24 cellular contexts compared by ENCODE assay signal in genomic region chr9:109276469-109277440, GRCh38. TPM values are rescaled to one million over a fixed set of nuclear protein-coding genes. Genes with fewer than 3 reads are reported as not detected.
A peak's percentile ranks its signal among the peaks of the same experiment; 100 is the strongest.
DNase-seq lines count a peak whose midpoint lies in the region; ATAC-seq, FAIRE-seq and TF ChIP-seq lines count a peak whose summit lies in the region.
"Had no signal": no experiment of that assay in that cellular context is flagged by ENCODE, and none has a peak within 500 bp of the region (broad histone marks: within the 10 kb centered on the region; RNA-seq: fewer than 3 reads in every experiment).

No MANE protein-coding gene starts in this region.

- H3K4me2 ChIP-seq in HepG2 (ENCODE audit: low read depth, low read length) (peak overlapping the region; percentile 64), GM23248 (ENCODE audit: unreplicated experiment) (no peak overlapping the region)
- H3K4me2 ChIP-seq: GM23338 had no signal

- no peaks in the 10 kb centered on the region for H3K4me1 Mint-ChIP-seq in activated CD4-positive, alpha-beta T cell treated with anti-CD3 and anti-CD28 coated beads, Interleukin-2, amount 10 ng/mL, durations not matched to agents 24 days and 14 days
- H3K4me1 Mint-ChIP-seq in activated CD4-positive, alpha-beta T cell treated with anti-CD3 and anti-CD28 coated beads for 36 hours: no peaks in the 10 kb centered on the region
- H3K4me1 Mint-ChIP-seq: CD4-positive, CD25-positive, alpha-beta regulatory T cell had no signal

- H3K4me3 ChIP-seq in WERI-Rb-1 (ENCODE audit: low read depth, low read length): no peak overlapping the region
- peak overlapping the region in 1 of 3 experiments; percentile 36; a peak in 1 of 6 replicates for H3K4me3 ChIP-seq in HepG2 (replicated peaks in 1 of 3; ENCODE audit: insufficient read depth in 1 of 3, low read depth in 2 of 3, low read length in 3 of 3)
- no peak overlapping the region for H3K4me3 ChIP-seq in transverse colon
- H3K4me3 ChIP-seq in GM23248: no peak overlapping the region
- H3K4me3 ChIP-seq: GM12878, GM23338, SJSA1 had no signal

- H3K36me3 ChIP-seq in WERI-Rb-1 (no peaks in the 10 kb centered on the region; the same call in 1 of the 2 replicates), HepG2 (replicated peaks in 1 of 2; ENCODE audit: control insufficient read depth in 1 of 2, insufficient read depth in 2 of 2, low read length in 2 of 2) (peaks cover 0 to 2% of the 10 kb centered on the region in 2 experiments; a peak in 1 of 5 replicates), transverse colon (no peaks in the 10 kb centered on the region), GM23248 (ENCODE audit: low read depth) (no peaks in the 10 kb centered on the region)
- H3K36me3 ChIP-seq: BE2C, SJSA1 had no signal

- no peak for TF ChIP-seq CTCF in WERI-Rb-1 (IDR thresholded peaks at IDR 0.05; ENCODE audit: low read depth, low read length)
- no peak for TF ChIP-seq CTCF in HepG2 (CRISPR knock-in tag; IDR thresholded peaks at IDR 0.05)
- TF ChIP-seq CTCF in transverse colon (IDR thresholded peaks at IDR 0.05): no peak

- no peaks in the 10 kb centered on the region for H3K79me2 ChIP-seq in HepG2 (ENCODE audit: insufficient read depth, low read length)
- no peaks in the 10 kb centered on the region for H3K79me2 ChIP-seq in GM23248 (ENCODE audit: insufficient read depth)

- WGBS in HepG2 (ENCODE audit: low lambda C conversion rate): 70% methylated on average over 11 of the region's 13 CpGs
- WGBS in transverse colon (ENCODE audit: low coverage in 1 of 2), 2 donors: 85% methylated on average over 13 of the region's 13 CpGs; no CpG with 5 or more reads in 1 of the 2 donors
- 78 to 83% methylated on average over 13 of the region's 13 CpGs for WGBS in GM23248 (ENCODE audit: low coverage in 1 of 2, low lambda C conversion rate in 2 of 2, missing lambda C conversion rate in 2 of 2), 2 experiments

- H3K9me3 ChIP-seq in WERI-Rb-1 (ENCODE audit: severe bottlenecking) (peaks cover 1% of the 10 kb centered on the region), HepG2 (ENCODE audit: low read length) (no peaks in the 10 kb centered on the region), transverse colon (no peaks in the 10 kb centered on the region), GM23248 (ENCODE audit: low read depth) (no peaks in the 10 kb centered on the region)
- H3K9me3 ChIP-seq: BE2C, SJSA1 had no signal

- TF ChIP-seq RAD21 in HepG2 (CRISPR knock-in tag; IDR thresholded peaks at IDR 0.05): no peak

- no peaks in the 10 kb centered on the region for H4K20me1 ChIP-seq in HepG2 (ENCODE audit: insufficient read depth, low read length)
- no peaks in the 10 kb centered on the region for H4K20me1 ChIP-seq in GM23248 (ENCODE audit: insufficient read depth)

- H3K4me1 ChIP-seq in HepG2 (ENCODE audit: insufficient read depth, low read length) (peaks cover 34% of the 10 kb centered on the region), transverse colon (peaks cover 13 to 44% (median 19%) of the 10 kb centered on the region in 4 donors), GM23248 (ENCODE audit: insufficient read depth) (no peaks in the 10 kb centered on the region)
- H3K4me1 ChIP-seq: BE2C, SJSA1 had no signal

- TF ChIP-seq EP300 in HepG2 (IDR thresholded peaks at IDR 0.05; ENCODE audit: low read depth in 2 of 2, low read length in 2 of 2) (no peak), HepG2 (CRISPR knock-in tag; IDR thresholded peaks at IDR 0.05; ENCODE audit: borderline replicate concordance) (no peak), transverse colon (IDR thresholded peaks at IDR 0.05; ENCODE audit: low read depth) (no peak)

- DNase-seq in activated CD4-positive, alpha-beta T cell treated with anti-CD3 and anti-CD28 coated beads, Interleukin-2, amount 10 ng/mL, durations not matched to agents 24 days and 14 days: no peak
- no peak for DNase-seq in activated CD4-positive, alpha-beta T cell treated with anti-CD3 and anti-CD28 coated beads for 36 hours
- DNase-seq in WERI-Rb-1 (no peak), HepG2 (ENCODE audit: low spot score) (no peak), transverse colon (no peak), A172 (ENCODE audit: low spot score) (no peak), GM23248 (no peak)
- DNase-seq: 8988T; BE2C; CD4-positive, CD25-positive, alpha-beta regulatory T cell; COR-L47; DMS153; GF-D8; HCEC 1CT; KBM-7; NCI-H1105; NCI-H2081 treated with DMSO at 0.1 percent for 48 hours; NCI-H2227 treated with DMSO at 0.1 percent for 48 hours; NCI-H510A treated with DMSO at 0.1 percent for 48 hours had no signal

- H3K9ac ChIP-seq in HepG2 (ENCODE audit: insufficient read depth, low read depth, low read length): peak overlapping the region; percentile 34; the same call in 1 of the 2 replicates
- no peak overlapping the region for H3K9ac ChIP-seq in GM23248

- peaks cover 13% of the 10 kb centered on the region for H3K27me3 Mint-ChIP-seq in activated CD4-positive, alpha-beta T cell treated with anti-CD3 and anti-CD28 coated beads, Interleukin-2, amount 10 ng/mL, durations not matched to agents 24 days and 14 days
- H3K27me3 Mint-ChIP-seq in activated CD4-positive, alpha-beta T cell treated with anti-CD3 and anti-CD28 coated beads for 36 hours: peaks cover 14% of the 10 kb centered on the region

- TF ChIP-seq POLR2A in HepG2 (IDR thresholded peaks at IDR 0.05; ENCODE audit: insufficient read depth in 1 of 2, low read depth in 2 of 2, low read length in 2 of 2) (no peak), transverse colon (IDR thresholded peaks at IDR 0.05) (no peak)

- H3K27me3 ChIP-seq in WERI-Rb-1 (ENCODE audit: insufficient read depth, low read depth, severe bottlenecking) (no peaks in the 10 kb centered on the region), HepG2 (ENCODE audit: control insufficient read depth in 1 of 2, insufficient read depth in 2 of 2, low read length in 2 of 2) (no peaks in the 10 kb centered on the region), transverse colon (no peaks in the 10 kb centered on the region), GM23248 (replicated peaks; ENCODE audit: insufficient read depth) (no peaks in the 10 kb centered on the region)
- H3K27me3 ChIP-seq: BE2C, SJSA1 had no signal

- POLR2A ChIA-PET in activated CD4-positive, alpha-beta T cell treated with anti-CD3 and anti-CD28 coated beads for 36 hours (lab: Charles Lee): no interaction called here
- POLR2A ChIA-PET in HepG2 (lab: Yijun Ruan, JAX): interaction anchor here (0.7 to 0.8 kb wide), 2 partner anchors 25 to 94 kb away, joined by 3 read pairs; no protein-coding TSS in a partner anchor

- peak overlapping the region; percentile 62 for H3K27ac Mint-ChIP-seq in activated CD4-positive, alpha-beta T cell treated with anti-CD3 and anti-CD28 coated beads, Interleukin-2, amount 10 ng/mL, durations not matched to agents 24 days and 14 days
- no peak overlapping the region for H3K27ac Mint-ChIP-seq in activated CD4-positive, alpha-beta T cell treated with anti-CD3 and anti-CD28 coated beads for 36 hours
- H3K27ac Mint-ChIP-seq: CD4-positive, CD25-positive, alpha-beta regulatory T cell had no signal

- H3K36me3 Mint-ChIP-seq in activated CD4-positive, alpha-beta T cell treated with anti-CD3 and anti-CD28 coated beads, Interleukin-2, amount 10 ng/mL, durations not matched to agents 24 days and 14 days (ENCODE audit: low read depth): no peaks in the 10 kb centered on the region
- H3K36me3 Mint-ChIP-seq in activated CD4-positive, alpha-beta T cell treated with anti-CD3 and anti-CD28 coated beads for 36 hours (ENCODE audit: low read depth): no peaks in the 10 kb centered on the region
- H3K36me3 Mint-ChIP-seq: CD4-positive, CD25-positive, alpha-beta regulatory T cell had no signal

- in situ Hi-C loops in HepG2 (cut with HindIII; ENCODE audit: extremely low pct_ligation_motif_present, low pct_unique_long_range_greater_than_20kb) (no loop called here), transverse colon (cut with MboI; ENCODE audit: low pct_ligation_motif_present in 1 of 4, low pct_unique_long_range_greater_than_20kb in 1 of 4, low sequenced_read_pairs in 3 of 4) (no loop called here), GM23248 (cut with MboI) (no loop called here)

- ATAC-seq in activated CD4-positive, alpha-beta T cell treated with anti-CD3 and anti-CD28 coated beads for 36 hours: no peak
- ATAC-seq in HepG2 (no peak), HG03159 (IDR thresholded peaks at IDR 0.05; ENCODE audit: unreplicated experiment) (no peak)
- ATAC-seq: GM12878, GM23338 had no signal

- CTCF ChIA-PET in activated CD4-positive, alpha-beta T cell treated with anti-CD3 and anti-CD28 coated beads for 36 hours (lab: Charles Lee): interaction anchor here (0.6 kb wide), 1 partner anchor 415 kb away, joined by 4 read pairs; no protein-coding TSS in a partner anchor
- CTCF ChIA-PET in HepG2 (lab: Yijun Ruan, JAX; ENCODE audit: low intra/inter-chr PET ratio, low total read pairs): no interaction called here

- H3F3A ChIP-seq in GM23248 (ENCODE audit: insufficient read depth): no peaks in the 10 kb centered on the region

- FAIRE-seq in HepG2 (lab: Jason Lieb, UNC): no peak
- FAIRE-seq: GM12878, GM19239 had no signal

- H3K9me3 Mint-ChIP-seq in activated CD4-positive, alpha-beta T cell treated with anti-CD3 and anti-CD28 coated beads, Interleukin-2, amount 10 ng/mL, durations not matched to agents 24 days and 14 days: no peaks in the 10 kb centered on the region
- H3K9me3 Mint-ChIP-seq in activated CD4-positive, alpha-beta T cell treated with anti-CD3 and anti-CD28 coated beads for 36 hours (ENCODE audit: low read depth): no peaks in the 10 kb centered on the region
- H3K9me3 Mint-ChIP-seq: CD4-positive, CD25-positive, alpha-beta regulatory T cell; GM23338 had no signal

- H3K4me3 Mint-ChIP-seq in activated CD4-positive, alpha-beta T cell treated with anti-CD3 and anti-CD28 coated beads, Interleukin-2, amount 10 ng/mL, durations not matched to agents 24 days and 14 days: no peak overlapping the region
- no peak overlapping the region for H3K4me3 Mint-ChIP-seq in activated CD4-positive, alpha-beta T cell treated with anti-CD3 and anti-CD28 coated beads for 36 hours
- H3K4me3 Mint-ChIP-seq: CD4-positive, CD25-positive, alpha-beta regulatory T cell; GM23338 had no signal

- BruUV-seq in HepG2 (replicated peaks; lab: Mats Ljungman, UMichigan): no TSS peak

- peak overlapping the region; percentile 81 for H3K27ac ChIP-seq in WERI-Rb-1
- peak overlapping the region; percentile 58 for H3K27ac ChIP-seq in HepG2 (ENCODE audit: extremely low read length, insufficient read depth, low read length)
- peak overlapping the region; percentile 27 to 50 (median 35) for H3K27ac ChIP-seq in transverse colon
- no peak overlapping the region for H3K27ac ChIP-seq in GM23248
- H3K27ac ChIP-seq: SJSA1 had no signal

- intact Hi-C loops in activated CD4-positive, alpha-beta T cell treated with anti-CD3 and anti-CD28 coated beads, Interleukin-2, amount 10 ng/mL, durations not matched to agents 24 days and 14 days (cut with micrococcal nuclease): no loop called here
- intact Hi-C loops in activated CD4-positive, alpha-beta T cell treated with anti-CD3 and anti-CD28 coated beads for 36 hours (cut with DNase I, micrococcal nuclease): no loop called here
- intact Hi-C loops in HepG2 (cut with micrococcal nuclease; ENCODE audit: unreplicated experiment): no loop called here
- intact Hi-C loops in transverse colon (cut with DNase I; ENCODE audit: low total_unique reads): no loop called here

- H2AFZ ChIP-seq in HepG2 (ENCODE audit: low read length) (no peak overlapping the region), GM23248 (no peak overlapping the region)
- H2AFZ ChIP-seq: GM23338 had no signal

- no peaks in the 10 kb centered on the region for H3K9me2 ChIP-seq in GM23248 (ENCODE audit: insufficient read depth)

RNA-seq across cellular contexts. Expression of gene EPB41L4B, which starts 44.1 kb away (rescaled TPM):
- 1.2 and 1.5 TPM in 2 replicates for total RNA-seq in activated CD4-positive, alpha-beta T cell treated with anti-CD3 and anti-CD28 coated beads, Interleukin-2, amount 10 ng/mL, durations not matched to agents 24 days and 14 days
- total RNA-seq in activated CD4-positive, alpha-beta T cell treated with anti-CD3 and anti-CD28 coated beads for 36 hours: under 1 TPM; 0.23 to 0.33 TPM
- total RNA-seq in HepG2 (2016; rRNA removed; fragmentation: Illumina TruSeq; extraction: Trizol) (22.1 and 25.7 TPM in 2 replicates), transverse colon (100 to 1,000 TPM in 3 of 4 donors, 10 to 100 TPM in 1; 76.8 to 159 (median 110) TPM)
- 6.6 and 7.8 TPM in 2 replicates for total RNA-seq in HepG2 (2016; cell fraction: cytosol; rRNA removed; fragmentation: Illumina TruSeq; extraction: Trizol; ENCODE audit: low read depth)
- total RNA-seq in HepG2 (2016; cell fraction: insoluble cytoplasmic fraction; rRNA removed; fragmentation: Illumina TruSeq; extraction: Trizol): 22.0 TPM in 2 replicates
- total RNA-seq in HepG2 (2016; cell fraction: membrane; rRNA removed; fragmentation: Illumina TruSeq; extraction: Trizol): 24.1 and 27.0 TPM in 2 replicates
- total RNA-seq in HepG2 (2016; cell fraction: nucleus; rRNA removed; fragmentation: Illumina TruSeq; extraction: Trizol): 16.1 and 18.9 TPM in 2 replicates
- polyA plus RNA-seq in HepG2 (2011; rRNA removed) (15.1 and 17.6 TPM in 2 replicates), GM23248 (2016; fragmentation: Nextera tagmentation; extraction: Ambion mirVana) (0.33 and 0.43 TPM in 2 replicates)
- polyA plus RNA-seq in HepG2 (2011; cell fraction: cytosol; rRNA removed): 8.9 and 12.7 TPM in 2 replicates
- 8.2 and 9.7 TPM in 2 replicates for polyA plus RNA-seq in HepG2 (2011; cell fraction: nucleus; rRNA removed)
- polyA plus RNA-seq in HepG2 (2012): 15.0 and 16.1 TPM in 2 replicates
- 7.5 and 8.4 TPM in 2 replicates for polyA plus RNA-seq in HepG2 (2016; cell fraction: cytosol; fragmentation: Illumina TruSeq; extraction: Trizol; ENCODE audit: low read depth)
- polyA plus RNA-seq in HepG2 (2016; cell fraction: insoluble cytoplasmic fraction; fragmentation: Illumina TruSeq; extraction: Trizol; ENCODE audit: low read depth): 26.8 and 28.4 TPM in 2 replicates
- 20.6 and 23.6 TPM in 2 replicates for polyA plus RNA-seq in HepG2 (2016; cell fraction: membrane; fragmentation: Illumina TruSeq; extraction: Trizol; ENCODE audit: low read depth)
- 23.9 and 24.1 TPM in 2 replicates for polyA plus RNA-seq in HepG2 (2016; cell fraction: nucleus; fragmentation: Illumina TruSeq; extraction: Trizol; ENCODE audit: insufficient read depth, low read depth)
- polyA minus RNA-seq in HepG2 (2011; rRNA and poly(A)+ RNA removed; ENCODE audit: low replicate concordance): 8.0 and 15.3 TPM in 2 replicates
- polyA minus RNA-seq in HepG2 (2011; cell fraction: cytosol; rRNA and poly(A)+ RNA removed): 10.9 and 14.4 TPM in 2 replicates
- 20.1 and 23.4 TPM in 2 replicates for polyA minus RNA-seq in HepG2 (2011; cell fraction: nucleus; rRNA and poly(A)+ RNA removed)
- total RNA-seq in A172 (2014; rRNA removed; shearing (Covaris generic)): 0.93 and 1.7 TPM in 2 replicates
- total RNA-seq in GM23248 (2014; rRNA removed; shearing (Covaris generic)): 0.76 and 1.0 TPM in 2 replicates
- total RNA-seq: CD4-positive, CD25-positive, alpha-beta regulatory T cell had no signal
- polyA plus RNA-seq: CD4-positive, CD25-positive, alpha-beta regulatory T cell had no signal
